In genomic region chr10:71713135-71714040, GRCh38 we compare ENCODE assay signal across 7 cellular contexts. TPM values are rescaled to one million over a fixed set of nuclear protein-coding genes. Genes with fewer than 3 reads are reported as not detected.
A peak's percentile ranks its signal among the peaks of the same experiment; 100 is the strongest.
DNase-seq lines count a peak whose midpoint lies in the region; ATAC-seq and TF ChIP-seq lines count a peak whose summit lies in the region.

No MANE protein-coding gene starts in this region.

- no peak for TF ChIP-seq CTCF in HEK293 (tag by site-specific recombination; IDR thresholded peaks at IDR 0.05)

- H3K36me3 ChIP-seq in HEK293 (ENCODE audit: control insufficient read depth in 2 of 2, insufficient read depth in 1 of 2, low read length in 2 of 2), result no peaks in the 10 kb centered on the region
- H3K36me3 ChIP-seq in subcutaneous abdominal adipose tissue (ENCODE audit: control insufficient read depth in 5 of 5, insufficient read depth in 5 of 5, low read length in 5 of 5), result no peaks in the 10 kb centered on the region

- POLR2A ChIA-PET in HEK293 (lab: Yijun Ruan, JAX), result no interaction called here

- H3K9me3 ChIP-seq in HEK293 (ENCODE audit: control insufficient read depth, insufficient read depth, low read depth, low read length), result no peaks in the 10 kb centered on the region
- H3K9me3 ChIP-seq in subcutaneous abdominal adipose tissue (ENCODE audit: control insufficient read depth in 5 of 5, low read length in 5 of 5), result no peaks in the 10 kb centered on the region

- no peaks in the 10 kb centered on the region for H3K27me3 ChIP-seq in subcutaneous abdominal adipose tissue (ENCODE audit: control insufficient read depth in 5 of 5, insufficient read depth in 4 of 5, low read length in 5 of 5)

- H3K9ac ChIP-seq in subcutaneous abdominal adipose tissue (ENCODE audit: low read length in 5 of 5), result peak overlapping the region; percentile 64 to 89 (median 69)

- H3K4me3 ChIP-seq in HEK293 (ENCODE audit: low read depth, low read length), result no peak overlapping the region
- H3K4me3 ChIP-seq in subcutaneous abdominal adipose tissue (ENCODE audit: low read depth in 1 of 5, low read length in 5 of 5), result peak overlapping the region in 3 of 5 donors; percentile 2 to 40 (median 36)

- CTCF ChIA-PET in HEK293 (lab: Yijun Ruan, JAX), result interaction anchor here (3.4 kb wide), 1 partner anchor 17 kb away, joined by 16 read pairs; no protein-coding TSS in a partner anchor

- H3K27ac ChIP-seq in HEK293 (ENCODE audit: extremely low read depth, low read depth, low read length), result no peak overlapping the region
- H3K27ac ChIP-seq in subcutaneous abdominal adipose tissue (ENCODE audit: low read depth, low read length), result peak overlapping the region; percentile 98

- peak; percentile 78 for DNase-seq in UCSD-AML1 (lab: John Stamatoyannopoulos, UW; ENCODE audit: unreplicated experiment)
- DNase-seq in effector CD4-positive, alpha-beta T cell, result peak; percentile 16
- peak; percentile 38 to 43 for DNase-seq in lung microvascular endothelial cell (ENCODE audit: low read depth in 2 of 2)
- no peak for DNase-seq in NCI-H146 treated with DMSO at 0.1 percent for 48 hours (lab: John Stamatoyannopoulos, UW; ENCODE audit: unreplicated experiment)

- no peak for ATAC-seq in HG02885 (IDR thresholded peaks at IDR 0.05; ENCODE audit: poor library complexity, unreplicated experiment)

- H3K4me1 ChIP-seq in HEK293 (ENCODE audit: control insufficient read depth, insufficient read depth, low read length) (no peaks in the 10 kb centered on the region), subcutaneous abdominal adipose tissue (ENCODE audit: control insufficient read depth in 5 of 5, insufficient read depth in 5 of 5, low read length in 5 of 5) (peaks cover 13 to 90% (median 69%) of the 10 kb centered on the region in 5 donors)

TF ChIP-seq in HEK293, 187 proteins besides CTCF, POLR2A, EP300 and RAD21:
- TF ChIP-seq ZNF585B (tag by site-specific recombination; IDR thresholded peaks at IDR 0.05), result no peak
- no peak for TF ChIP-seq ZNF692 (tag by site-specific recombination; IDR thresholded peaks at IDR 0.05)
- TF ChIP-seq ZNF701 (tag by site-specific recombination; IDR thresholded peaks at IDR 0.05), result no peak
- TF ChIP-seq ZFHX2 (tag by site-specific recombination; conservative IDR thresholded peaks at IDR 0.05), result peak; percentile 40; the same call in 1 of the 2 replicates
- TF ChIP-seq ZFP3 (tag by site-specific recombination; IDR thresholded peaks at IDR 0.05; ENCODE audit: low read depth), result no peak
- no peak for TF ChIP-seq ZFP41 (tag by site-specific recombination; IDR thresholded peaks at IDR 0.05; ENCODE audit: borderline replicate concordance)
- no peak for TF ChIP-seq ZNF449 (tag by site-specific recombination; IDR thresholded peaks at IDR 0.05)
- peak; percentile 33; the same call in 1 of the 2 replicates for TF ChIP-seq EGR2 (tag by site-specific recombination; IDR thresholded peaks at IDR 0.05; ENCODE audit: low read depth)
- TF ChIP-seq ZNF133 (tag by site-specific recombination; IDR thresholded peaks at IDR 0.05), result no peak
- TF ChIP-seq ZNF140 (tag by site-specific recombination; IDR thresholded peaks at IDR 0.05), result no peak
- TF ChIP-seq OVOL3 (tag by site-specific recombination; IDR thresholded peaks at IDR 0.05), result no peak
- TF ChIP-seq ZNF777 (tag by site-specific recombination; IDR thresholded peaks at IDR 0.05; ENCODE audit: borderline replicate concordance), result no peak
- no peak for TF ChIP-seq ZNF544 (tag by site-specific recombination; IDR thresholded peaks at IDR 0.05)

RNA-seq across cellular contexts. Expression of gene C10orf105, which starts 6.2 kb away (rescaled TPM):
- total RNA-seq in lung microvascular endothelial cell, result not detected in 2 replicates

RNA-seq across cellular contexts. Expression of gene VSIR, which starts 59.9 kb away (rescaled TPM):
- 7.5 and 10.7 TPM in 2 replicates for total RNA-seq in lung microvascular endothelial cell
